In genomic region chr10:11515596-11516418, GRCh38 we compare ENCODE assay signal across 8 cellular contexts.
A peak's percentile ranks its signal among the peaks of the same experiment; 100 is the strongest.
DNase-seq lines count a peak whose midpoint lies in the region; ATAC-seq and TF ChIP-seq lines count a peak whose summit lies in the region.

No MANE protein-coding gene starts in this region.

- no peak overlapping the region for H3K27ac ChIP-seq in heart right ventricle
- H3K27ac ChIP-seq in sigmoid colon: no peak overlapping the region

- H3K27me3 Mint-ChIP-seq in Calu3 (ENCODE audit: unreplicated experiment): no peaks in the 10 kb centered on the region
- H3K27me3 Mint-ChIP-seq in activated naive CD8-positive, alpha-beta T cell: no peaks in the 10 kb centered on the region

- WGBS in heart right ventricle, 2 donors: 11 to 15% methylated on average over 5 of the region's 5 CpGs
- WGBS in sigmoid colon, 2 donors: 12 to 15% methylated on average over 5 of the region's 5 CpGs

- no peak for TF ChIP-seq POLR2A in sigmoid colon (IDR thresholded peaks at IDR 0.05)

- ATAC-seq in GM19035 (IDR thresholded peaks at IDR 0.05; ENCODE audit: unreplicated experiment) (peak; percentile 57), HG03342 (IDR thresholded peaks at IDR 0.05; ENCODE audit: unreplicated experiment) (peak; percentile 49), heart right ventricle (peak; percentile 53 to 92 (median 84))

- peaks cover 12% of the 10 kb centered on the region for H3K36me3 Mint-ChIP-seq in Calu3 (ENCODE audit: insufficient read depth, unreplicated experiment)
- no peaks in the 10 kb centered on the region for H3K36me3 Mint-ChIP-seq in activated naive CD8-positive, alpha-beta T cell

- no peaks in the 10 kb centered on the region for H3K27me3 ChIP-seq in NT2/D1 (ENCODE audit: insufficient read depth, insufficient read length)
- H3K27me3 ChIP-seq in heart right ventricle: no peaks in the 10 kb centered on the region
- no peaks in the 10 kb centered on the region for H3K27me3 ChIP-seq in sigmoid colon

- no peak for TF ChIP-seq EP300 in sigmoid colon (IDR thresholded peaks at IDR 0.05)

- H3K36me3 ChIP-seq in NT2/D1 (ENCODE audit: insufficient read depth, insufficient read length, low read length) (no peaks in the 10 kb centered on the region), heart right ventricle (no peaks in the 10 kb centered on the region), sigmoid colon (no peaks in the 10 kb centered on the region)

- H3K4me1 ChIP-seq in NT2/D1 (ENCODE audit: insufficient read depth, insufficient read length): no peaks in the 10 kb centered on the region
- peaks cover 0 to 17% (median 8%) of the 10 kb centered on the region in 9 donors for H3K4me1 ChIP-seq in heart right ventricle
- no peaks in the 10 kb centered on the region for H3K4me1 ChIP-seq in sigmoid colon

- H3K27ac Mint-ChIP-seq in Calu3 (ENCODE audit: unreplicated experiment): no peak overlapping the region
- peak overlapping the region; percentile 50 for H3K27ac Mint-ChIP-seq in activated naive CD8-positive, alpha-beta T cell

- H3K9me3 ChIP-seq in NT2/D1 (ENCODE audit: insufficient read depth, low read length) (no peaks in the 10 kb centered on the region), heart right ventricle (no peaks in the 10 kb centered on the region), sigmoid colon (no peaks in the 10 kb centered on the region)

- H3K9ac ChIP-seq in NT2/D1 (ENCODE audit: insufficient read length, low read depth): no peak overlapping the region

- H3K4me3 ChIP-seq in NT2/D1 (ENCODE audit: insufficient read length, low read depth): no peak overlapping the region
- H3K4me3 ChIP-seq in heart right ventricle: no peak overlapping the region
- H3K4me3 ChIP-seq in sigmoid colon: no peak overlapping the region

- DNase-seq in Calu3 (peak; percentile 41), NT2/D1 (ENCODE audit: low read depth, low spot score) (peak; percentile 15), heart right ventricle (peak in 1 of 2 donors; percentile 44), sigmoid colon (no peak), NCI-H187 (lab: John Stamatoyannopoulos, UW) (no peak)

- no peak overlapping the region for H3K4me3 Mint-ChIP-seq in Calu3 (ENCODE audit: low read depth, unreplicated experiment)
- H3K4me3 Mint-ChIP-seq in activated naive CD8-positive, alpha-beta T cell: no peak overlapping the region

- BruUV-seq in Calu3 (replicated peaks; lab: Mats Ljungman, UMichigan): no TSS peak

- peak; percentile 65 for TF ChIP-seq CTCF in Calu3 (IDR thresholded peaks at IDR 0.05; ENCODE audit: unreplicated experiment)
- peak; percentile 68 to 93 (median 90) for TF ChIP-seq CTCF in heart right ventricle (IDR thresholded peaks at IDR 0.05)
- peak; percentile 65 to 78 (median 72) for TF ChIP-seq CTCF in sigmoid colon (IDR thresholded peaks at IDR 0.05)

- intact Hi-C loops in Calu3 (cut with micrococcal nuclease; ENCODE audit: unreplicated experiment): loop anchor here (1.0 to 5.0 kb wide), 4 partner anchors 91 to 242 kb away; no protein-coding TSS in a partner anchor
- intact Hi-C loops in heart right ventricle (cut with DNase I): loop anchor here (1.0 to 10.0 kb wide), 14 partner anchors 59 to 249 kb away; partner anchors contain the start of genes USP6NL (in 2 of the 10) and ECHDC3 (in 1 of the 10)
- intact Hi-C loops in sigmoid colon (cut with DNase I): loop anchor here (1.0 to 2.0 kb wide), 2 partner anchors 210 to 241 kb away; no protein-coding TSS in a partner anchor

- CTCF ChIA-PET in Calu3 (lab: Charles Lee): interaction anchor here (1.4 to 3.2 kb wide), 2 partner anchors 210 to 242 kb away, joined by 6 to 21 read pairs; no protein-coding TSS in a partner anchor

- H3K4me1 Mint-ChIP-seq in Calu3 (ENCODE audit: low read depth, unreplicated experiment): peaks cover 9% of the 10 kb centered on the region
- H3K4me1 Mint-ChIP-seq in activated naive CD8-positive, alpha-beta T cell (ENCODE audit: low read depth): peaks cover 17% of the 10 kb centered on the region

- H3K9me3 Mint-ChIP-seq in Calu3 (ENCODE audit: low read depth, unreplicated experiment): no peaks in the 10 kb centered on the region
- no peaks in the 10 kb centered on the region for H3K9me3 Mint-ChIP-seq in activated naive CD8-positive, alpha-beta T cell (ENCODE audit: low read depth)

Comparison
In these comparisons a context has a peak if more than half of its experiments do, and no peak if none do; other contexts are left out.
1. DNase-seq: peak in Calu3 (single experiment) and NT2/D1 (single experiment); none in sigmoid colon (single experiment) and NCI-H187 (0 of 2).
2. Peak in every context shown above with its lines, with median percentiles within 50 percentile points of each other: CTCF ChIP-seq and ATAC-seq.